ENCODE assay signal across 30 cellular contexts in the genomic region with DNA sequence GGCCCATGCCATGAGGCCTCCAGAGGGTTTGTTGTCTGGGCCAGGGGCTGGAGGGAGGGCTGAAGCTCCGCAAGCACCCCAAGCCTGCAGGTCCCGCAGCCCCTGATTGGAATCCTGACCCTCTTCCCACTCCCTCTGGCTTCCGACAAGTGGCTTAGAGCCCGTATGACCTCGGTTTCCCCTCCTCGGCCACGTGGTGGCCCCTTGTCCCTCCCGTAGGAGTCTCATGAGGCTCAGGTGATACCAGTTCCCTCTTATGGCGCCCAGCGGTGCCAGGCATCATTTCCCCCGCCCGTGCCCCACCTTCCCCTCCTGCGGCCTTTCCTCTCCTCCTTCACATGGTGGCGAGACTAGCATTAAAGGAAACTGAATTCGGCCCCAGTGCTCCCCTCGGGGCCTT.
"Had no signal": no experiment of that assay in that cellular context is flagged by ENCODE, and none has a peak within 500 bp of the region (broad histone marks: within the 10 kb centered on the region; RNA-seq: fewer than 3 reads in every experiment).

No MANE protein-coding gene starts in this region.

- H3K4me3 Mint-ChIP-seq: activated CD4-positive, alpha-beta memory T cell treated with anti-CD3 and anti-CD28 coated beads, Interleukin-2, amount 10 ng/mL, durations not matched to agents 7 days and 5 days; activated CD4-positive, alpha-beta T cell treated with anti-CD3 and anti-CD28 coated beads for 36 hours; activated naive CD4-positive, alpha-beta T cell treated with anti-CD3 and anti-CD28 coated beads for 36 hours; activated naive CD8-positive, alpha-beta T cell; activated T-helper 17 cell treated with anti-CD3 and anti-CD28 coated beads, Interleukin-2, amount 50 U/mL, for 72 hours; T-helper 1 cell treated with Interleukin-12 subunit alpha and Interleukin-12 subunit beta and Interleukin-4 antibody, amounts not matched to agents 30 μg/mL and 1 μg/mL, for 36 hours had no signal

- H3K4me1 ChIP-seq: SJSA1 had no signal

- FAIRE-seq: astrocyte, TTC549 had no signal

- H3K27ac ChIP-seq: Peyer's patch, RWPE1, SJSA1, VCaP had no signal

- H3K9me3 ChIP-seq: Peyer's patch, SJSA1 had no signal

- H3K36me3 Mint-ChIP-seq: activated naive CD8-positive, alpha-beta T cell had no signal

- H3K4me3 ChIP-seq: Peyer's patch, SJSA1 had no signal

- H3K27me3 Mint-ChIP-seq: activated CD4-positive, alpha-beta memory T cell treated with anti-CD3 and anti-CD28 coated beads, Interleukin-2, amount 10 ng/mL, durations not matched to agents 7 days and 5 days; activated CD4-positive, alpha-beta T cell treated with anti-CD3 and anti-CD28 coated beads for 36 hours; activated naive CD8-positive, alpha-beta T cell; activated T-helper 17 cell treated with anti-CD3 and anti-CD28 coated beads, Interleukin-2, amount 50 U/mL, for 72 hours; brain had no signal

- H3K9me3 Mint-ChIP-seq: activated CD4-positive, alpha-beta memory T cell treated with anti-CD3 and anti-CD28 coated beads, Interleukin-2, amount 10 ng/mL, durations not matched to agents 7 days and 5 days; activated naive CD4-positive, alpha-beta T cell treated with anti-CD3 and anti-CD28 coated beads for 36 hours; activated T-helper 17 cell treated with anti-CD3 and anti-CD28 coated beads, Interleukin-2, amount 50 U/mL, for 72 hours; brain; T-helper 1 cell treated with Interleukin-12 subunit alpha and Interleukin-12 subunit beta and Interleukin-4 antibody, amounts not matched to agents 30 μg/mL and 1 μg/mL, for 36 hours had no signal

- H3K27ac Mint-ChIP-seq: activated CD4-positive, alpha-beta memory T cell treated with anti-CD3 and anti-CD28 coated beads, Interleukin-2, amount 10 ng/mL, durations not matched to agents 7 days and 5 days; activated CD4-positive, alpha-beta T cell treated with anti-CD3 and anti-CD28 coated beads for 36 hours; activated naive CD4-positive, alpha-beta T cell treated with anti-CD3 and anti-CD28 coated beads for 36 hours; activated naive CD8-positive, alpha-beta T cell; activated T-helper 17 cell treated with anti-CD3 and anti-CD28 coated beads, Interleukin-2, amount 50 U/mL, for 72 hours; T-helper 1 cell treated with Interleukin-12 subunit alpha and Interleukin-12 subunit beta and Interleukin-4 antibody, amounts not matched to agents 30 μg/mL and 1 μg/mL, for 36 hours had no signal

- H3K27me3 ChIP-seq: Peyer's patch, SJSA1 had no signal

- DNase-seq: activated CD4-positive, alpha-beta memory T cell treated with anti-CD3 and anti-CD28 coated beads, Interleukin-2, amount 10 ng/mL, durations not matched to agents 7 days and 5 days; activated CD4-positive, alpha-beta T cell treated with anti-CD3 and anti-CD28 coated beads for 36 hours; activated CD4-positive, alpha-beta T cell treated with anti-CD3 and anti-CD28 coated beads, Interleukin-2, amount 50 U/mL, for 1 hour; activated gamma-delta T cell; activated naive CD4-positive, alpha-beta T cell treated with anti-CD3 and anti-CD28 coated beads for 36 hours; activated T-cell treated with anti-CD3 and anti-CD28 coated beads for 4 hours; activated T-cell treated with anti-CD3 and anti-CD28 coated beads, Interleukin-2, amount 50 U/mL, for 48 hours; amygdala; KG1; NCI-H1092; NCI-H1417; NCI-H1930; NCI-H2171 treated with DMSO at 0.1 percent for 48 hours; NCI-H226; NCI-H510A; NCI-H526 treated with DMSO at 0.1 percent for 48 hours; Peyer's patch; SHP77; SW 1271; T1000 had no signal

- ATAC-seq: activated CD4-positive, alpha-beta T cell treated with anti-CD3 and anti-CD28 coated beads for 36 hours; activated T-helper 17 cell treated with anti-CD3 and anti-CD28 coated beads, Interleukin-2, amount 50 U/mL, for 72 hours; SK-N-SH treated with all-trans-retinoic acid at 6 μM for 48 hours had no signal
